Comparison of ENCODE assay signal across 25 cellular contexts in genomic region chr5:37873988-37874387, GRCh38. TPM values are rescaled to one million over a fixed set of nuclear protein-coding genes. Genes with fewer than 3 reads are reported as not detected.
A peak's percentile ranks its signal among the peaks of the same experiment; 100 is the strongest.
DNase-seq lines count a peak whose midpoint lies in the region; ATAC-seq, FAIRE-seq and TF ChIP-seq lines count a peak whose summit lies in the region.
"Had no signal": no experiment of that assay in that cellular context is flagged by ENCODE, and none has a peak within 500 bp of the region (broad histone marks: within the 10 kb centered on the region; RNA-seq: fewer than 3 reads in every experiment).

No MANE protein-coding gene starts in this region.

- H3K4me3 ChIP-seq in Karpas-422 (ENCODE audit: low read length) (no peak overlapping the region), H1 (ENCODE audit: extremely low read depth in 1 of 4, insufficient read depth in 2 of 4, low read depth in 3 of 4, low read length in 4 of 4) (no peak overlapping the region)
- H3K4me3 ChIP-seq: HAP-1, K562 had no signal

- FAIRE-seq in H1 (lab: Jason Lieb, UNC) = no peak
- FAIRE-seq: A204.1, GM12892, GM18507, K562 had no signal

- intact Hi-C loops in activated T-helper 1 cell treated with anti-CD3 and anti-CD28 coated beads, Interleukin-12 subunit alpha, Interleukin-12 subunit beta, Interleukin-2, Interleukin-4 antibody, amounts not matched to agents 30 ng/mL and 10 ng/mL and 1 ng/mL, durations not matched to agents 14 hours and 24 hours and 36 hours (cut with micrococcal nuclease) = no loop called here

- H3K4me2 ChIP-seq in Karpas-422 (ENCODE audit: low read depth, low read length, poor library complexity, severe bottlenecking) = no peak overlapping the region
- no peak overlapping the region for H3K4me2 ChIP-seq in H1 (ENCODE audit: insufficient read depth in 1 of 2, low read depth in 2 of 2, low read length in 2 of 2)

- no peak overlapping the region for H3K23ac ChIP-seq in H1 (ENCODE audit: insufficient read length)

- no peak overlapping the region for H3K4me3 Mint-ChIP-seq in activated T-helper 1 cell treated with anti-CD3 and anti-CD28 coated beads, Interleukin-12 subunit alpha, Interleukin-12 subunit beta, Interleukin-2, Interleukin-4 antibody, amounts not matched to agents 30 ng/mL and 10 ng/mL and 1 ng/mL, durations not matched to agents 14 hours and 24 hours and 36 hours
- H3K4me3 Mint-ChIP-seq: CD4-positive, CD25-positive, alpha-beta regulatory T cell; CD8-positive, alpha-beta memory T cell had no signal

- no peak for TF ChIP-seq RAD21 in H1 (IDR thresholded peaks at IDR 0.05 in 1 of 2, conservative IDR thresholded peaks at IDR 0.05 in 1 of 2; ENCODE audit: low read depth in 2 of 2, low read length in 2 of 2)

- no peak overlapping the region for H2BK20ac ChIP-seq in H1 (ENCODE audit: low read length)

- CTCF ChIA-PET in H1 (lab: Charles Lee; ENCODE audit: partially characterized antibody) = interaction anchor here (0.6 kb wide), 1 partner anchor 320 kb away, joined by 3 read pairs; no protein-coding TSS in a partner anchor

- no peak for TF ChIP-seq POLR2A in H1 (IDR thresholded peaks at IDR 0.05; ENCODE audit: control extremely low read depth in 1 of 2, low read depth in 2 of 2, low read length in 2 of 2)

- no peak overlapping the region for H3K4ac ChIP-seq in H1 (replicated peaks; ENCODE audit: insufficient read length, low read depth, low read length)

- no peaks in the 10 kb centered on the region for H4K20me1 ChIP-seq in Karpas-422 (ENCODE audit: insufficient read depth, low read depth, low read length)
- no peaks in the 10 kb centered on the region for H4K20me1 ChIP-seq in H1 (replicated peaks in 1 of 2; ENCODE audit: control insufficient read depth in 1 of 2, insufficient read depth in 2 of 2, low read length in 2 of 2)

- no peak overlapping the region for H4K8ac ChIP-seq in H1 (ENCODE audit: extremely low read depth, insufficient read depth, low read length)

- ATAC-seq in GM19324 (IDR thresholded peaks at IDR 0.05; ENCODE audit: low FRiP score, unreplicated experiment) (peak; percentile 63), HG02798 (IDR thresholded peaks at IDR 0.05; ENCODE audit: poor library complexity, unreplicated experiment) (peak; percentile 53), HG03520 (IDR thresholded peaks at IDR 0.05; ENCODE audit: unreplicated experiment) (no peak)
- ATAC-seq: K562 had no signal

- H3K27ac ChIP-seq in Karpas-422 (ENCODE audit: low read length) (no peak overlapping the region), H1 (ENCODE audit: low read depth, low read length) (no peak overlapping the region)
- H3K27ac ChIP-seq: HL-60 had no signal

- H2BK120ac ChIP-seq in H1 (replicated peaks; ENCODE audit: low read depth, low read length) = no peak overlapping the region

- H3K79me1 ChIP-seq in H1 (ENCODE audit: low read depth, low read length) = no peaks in the 10 kb centered on the region

- H3K56ac ChIP-seq in H1 (replicated peaks; ENCODE audit: insufficient read length, low read depth, low read length) = no peak overlapping the region

- H4K91ac ChIP-seq in H1 (replicated peaks; ENCODE audit: insufficient read length, low read length) = no peak overlapping the region

- H2AFZ ChIP-seq in Karpas-422 (ENCODE audit: low read length) (no peak overlapping the region), H1 (ENCODE audit: low read length) (no peak overlapping the region)

- TF ChIP-seq EP300 in H1 (IDR thresholded peaks at IDR 0.05; ENCODE audit: borderline replicate concordance in 1 of 2, low read depth in 2 of 2, low read length in 2 of 2) = no peak

- no peak overlapping the region for H4K5ac ChIP-seq in H1 (ENCODE audit: insufficient read length, low read depth, low read length)

- H3K9ac ChIP-seq in Karpas-422 (ENCODE audit: low read length) (no peak overlapping the region), H1 (replicated peaks in 1 of 4; ENCODE audit: extremely low read depth in 1 of 4, low read depth in 3 of 4, low read length in 3 of 4) (no peak overlapping the region)

- peaks cover 3% of the 10 kb centered on the region for H3K27me3 Mint-ChIP-seq in activated T-helper 1 cell treated with anti-CD3 and anti-CD28 coated beads, Interleukin-12 subunit alpha, Interleukin-12 subunit beta, Interleukin-2, Interleukin-4 antibody, amounts not matched to agents 30 ng/mL and 10 ng/mL and 1 ng/mL, durations not matched to agents 14 hours and 24 hours and 36 hours (ENCODE audit: insufficient read depth)

- H2BK5ac ChIP-seq in H1 (ENCODE audit: low read depth, low read length) = no peak overlapping the region

- H3K27me3 ChIP-seq in Karpas-422 (ENCODE audit: low read length) (no peaks in the 10 kb centered on the region), H1 (replicated peaks in 1 of 4; ENCODE audit: control insufficient read depth in 3 of 4, extremely low read depth in 1 of 4, insufficient read depth in 3 of 4, low read length in 3 of 4) (no peaks in the 10 kb centered on the region; a peak in 1 of 7 replicates)
- H3K27me3 ChIP-seq: BE2C had no signal

- H2BK12ac ChIP-seq in H1 (ENCODE audit: low read depth, low read length) = no peak overlapping the region

- H3K36me3 Mint-ChIP-seq in activated T-helper 1 cell treated with anti-CD3 and anti-CD28 coated beads, Interleukin-12 subunit alpha, Interleukin-12 subunit beta, Interleukin-2, Interleukin-4 antibody, amounts not matched to agents 30 ng/mL and 10 ng/mL and 1 ng/mL, durations not matched to agents 14 hours and 24 hours and 36 hours (ENCODE audit: low read depth) = no peaks in the 10 kb centered on the region
- H3K36me3 Mint-ChIP-seq: CD4-positive, CD25-positive, alpha-beta regulatory T cell; CD8-positive, alpha-beta memory T cell had no signal

- H3K4me1 ChIP-seq in Karpas-422 (ENCODE audit: low read length) (no peaks in the 10 kb centered on the region), H1 (replicated peaks in 1 of 4; ENCODE audit: control insufficient read depth in 3 of 4, insufficient read depth in 4 of 4, low read length in 3 of 4) (no peaks in the 10 kb centered on the region; a peak in 1 of 7 replicates)
- H3K4me1 ChIP-seq: BE2C, HAP-1 had no signal

- H3K9me3 Mint-ChIP-seq in activated T-helper 1 cell treated with anti-CD3 and anti-CD28 coated beads, Interleukin-12 subunit alpha, Interleukin-12 subunit beta, Interleukin-2, Interleukin-4 antibody, amounts not matched to agents 30 ng/mL and 10 ng/mL and 1 ng/mL, durations not matched to agents 14 hours and 24 hours and 36 hours = no peaks in the 10 kb centered on the region

- H2AK5ac ChIP-seq in H1 (ENCODE audit: low read depth, low read length) = no peak overlapping the region

- no peaks in the 10 kb centered on the region for H3K4me1 Mint-ChIP-seq in activated T-helper 1 cell treated with anti-CD3 and anti-CD28 coated beads, Interleukin-12 subunit alpha, Interleukin-12 subunit beta, Interleukin-2, Interleukin-4 antibody, amounts not matched to agents 30 ng/mL and 10 ng/mL and 1 ng/mL, durations not matched to agents 14 hours and 24 hours and 36 hours (ENCODE audit: low read depth)
- H3K4me1 Mint-ChIP-seq: CD4-positive, CD25-positive, alpha-beta regulatory T cell; CD8-positive, alpha-beta memory T cell had no signal

- H3K27ac Mint-ChIP-seq in activated T-helper 1 cell treated with anti-CD3 and anti-CD28 coated beads, Interleukin-12 subunit alpha, Interleukin-12 subunit beta, Interleukin-2, Interleukin-4 antibody, amounts not matched to agents 30 ng/mL and 10 ng/mL and 1 ng/mL, durations not matched to agents 14 hours and 24 hours and 36 hours = no peak overlapping the region
- H3K27ac Mint-ChIP-seq: CD4-positive, CD25-positive, alpha-beta regulatory T cell; CD8-positive, alpha-beta memory T cell had no signal

- no peak overlapping the region for H2BK15ac ChIP-seq in H1 (ENCODE audit: low read length)

- POLR2A ChIA-PET in H1 (lab: Charles Lee; ENCODE audit: partially characterized antibody) = no interaction called here

- DNase-seq in Karpas-422 (peak; percentile 38), H1 (ENCODE audit: low read depth in 1 of 2, low spot score in 2 of 2) (no peak)
- no peak for DNase-seq in activated T-helper 1 cell treated with anti-CD3 and anti-CD28 coated beads, Interleukin-12 subunit alpha, Interleukin-12 subunit beta, Interleukin-2, Interleukin-4 antibody, amounts not matched to agents 30 ng/mL and 10 ng/mL and 1 ng/mL, durations not matched to agents 14 hours and 24 hours and 36 hours (ENCODE audit: low spot score)
- DNase-seq in central memory CD4-positive, alpha-beta T cell = no peak
- DNase-seq: ACHN; BE2C; C1 segment of cervical spinal cord; CD4-positive, CD25-positive, alpha-beta regulatory T cell; CD8-positive, alpha-beta memory T cell; COR-L47; DMS 273 treated with DMSO at 0.1 percent for 48 hours; DMS53; DND-41; EL had no signal

- WGBS in H1 (ENCODE audit: extremely low coverage in 1 of 2, insufficient coverage in 1 of 2, insufficient read length in 1 of 2, insufficient replicate concordance in 2 of 2, low coverage in 1 of 2, low lambda C conversion rate in 2 of 2, missing lambda C conversion rate in 1 of 2), 2 experiments = 89% methylated on average over 7 of the region's 7 CpGs; no CpG with 5 or more reads in 1 of the 2 experiments

- no peak for TF ChIP-seq CTCF in H1 (IDR thresholded peaks at IDR 0.05; ENCODE audit: control extremely low read depth in 1 of 3, insufficient read depth in 1 of 3, low read depth in 1 of 3, low read length in 3 of 3)

- H3K79me2 ChIP-seq in Karpas-422 (ENCODE audit: low read length) = no peaks in the 10 kb centered on the region
- no peaks in the 10 kb centered on the region for H3K79me2 ChIP-seq in H1 (ENCODE audit: control insufficient read depth in 1 of 2, insufficient read depth in 2 of 2, low read length in 2 of 2)

- no peaks in the 10 kb centered on the region for H3K23me2 ChIP-seq in H1 (ENCODE audit: low read depth, low read length)

- peak overlapping the region; percentile 69 for H3K14ac ChIP-seq in H1 (ENCODE audit: insufficient read length)

- H3K9me3 ChIP-seq in Karpas-422 (ENCODE audit: low read length) (no peaks in the 10 kb centered on the region), H1 (ENCODE audit: insufficient read depth in 2 of 2, low read depth in 1 of 2, low read length in 1 of 2) (0 out of 4 replicates have a peak, but pooled peaks cover 0 to 3% of the 10 kb centered on the region in 2 experiments)
- H3K9me3 ChIP-seq: BE2C, HAP-1 had no signal

- H3K36me3 ChIP-seq in Karpas-422 (ENCODE audit: insufficient read depth, low read length) (no peaks in the 10 kb centered on the region), H1 (ENCODE audit: control insufficient read depth in 2 of 4, insufficient read depth in 4 of 4, low read length in 3 of 4) (no peaks in the 10 kb centered on the region)
- H3K36me3 ChIP-seq: BE2C, HAP-1 had no signal

- no peak overlapping the region for H3K18ac ChIP-seq in H1 (ENCODE audit: extremely low read depth, low read length)

- H3K9me2 ChIP-seq in Karpas-422 (replicated peaks; ENCODE audit: insufficient read depth, low read length) = no peaks in the 10 kb centered on the region

RNA-seq across cellular contexts. Expression of gene GDNF, which starts 34.1 kb away (rescaled TPM):
- 0.11 TPM in 1 of 2 replicates, not detected in the other for total RNA-seq in Karpas-422 (2014; rRNA removed; shearing (Covaris generic); ENCODE audit: low replicate concordance)
- total RNA-seq in H1 (2021; fragmentation: NEBNext Ultra II Directional; extraction: Animal tissue kit (Norgen Biotek cat#: 25700)) = 1.7 and 2.0 TPM in 2 replicates
- 0.15 and 0.31 TPM in 2 replicates for polyA plus RNA-seq in H1 (2011; rRNA removed)
- 0.22 TPM for polyA plus RNA-seq in H1 (2011; cell fraction: cytosol; rRNA removed)
- polyA plus RNA-seq in H1 (2011; cell fraction: nucleus; rRNA removed) = 0.43 TPM
- polyA plus RNA-seq in H1 (2012, experiment 1 of 2) = 0.33 to 0.62 TPM (median 0.38 TPM) in 4 replicates
- 0.14 TPM for polyA plus RNA-seq in H1 (2012, experiment 2 of 2)
- 0.89 TPM for polyA plus RNA-seq in H1 (2013, experiment 1 of 2)
- 0.46 TPM for polyA plus RNA-seq in H1 (2013, experiment 2 of 2)
- 0.15 and 0.47 TPM in 2 replicates for polyA minus RNA-seq in H1 (2011; rRNA and poly(A)+ RNA removed)
- not detected for polyA minus RNA-seq in H1 (2011; cell fraction: cytosol; rRNA and poly(A)+ RNA removed)
- 0.70 TPM for polyA minus RNA-seq in H1 (2011; cell fraction: nucleus; rRNA and poly(A)+ RNA removed)
- total RNA-seq in activated T-helper 1 cell treated with anti-CD3 and anti-CD28 coated beads, Interleukin-12 subunit alpha, Interleukin-12 subunit beta, Interleukin-2, Interleukin-4 antibody, amounts not matched to agents 30 ng/mL and 10 ng/mL and 1 ng/mL, durations not matched to agents 14 hours and 24 hours and 36 hours = 0.36 and 0.44 TPM in 2 replicates
- total RNA-seq: CD4-positive, CD25-positive, alpha-beta regulatory T cell; CD8-positive, alpha-beta memory T cell; G401; H4; K562 had no signal
- polyA plus RNA-seq: CD4-positive, CD25-positive, alpha-beta regulatory T cell; CD8-positive, alpha-beta memory T cell; K562 had no signal
